24 cellular contexts compared by ENCODE assay signal in the genomic region with DNA sequence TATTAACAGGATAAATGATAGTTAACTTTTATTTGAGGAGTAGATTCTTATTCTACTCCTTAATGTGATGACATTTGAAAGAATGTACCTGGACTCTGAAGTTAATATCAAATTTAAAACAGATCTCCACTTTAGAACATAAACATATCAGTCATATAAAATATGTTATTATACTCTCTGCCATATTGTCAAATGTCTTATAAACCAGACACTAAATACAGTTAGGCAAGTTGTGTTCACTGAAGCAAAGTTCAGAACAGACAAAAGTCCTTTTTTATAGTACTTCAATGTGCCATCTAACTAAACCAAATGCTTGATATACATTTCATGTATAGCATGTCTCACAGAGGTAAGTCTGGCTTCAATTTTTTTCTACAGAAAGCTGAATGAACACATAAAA.
DNase-seq lines count a peak whose midpoint lies in the region; ATAC-seq lines count a peak whose summit lies in the region.
"Had no signal": no experiment of that assay in that cellular context is flagged by ENCODE, and none has a peak within 500 bp of the region (broad histone marks: within the 10 kb centered on the region; RNA-seq: fewer than 3 reads in every experiment).

No MANE protein-coding gene starts in this region.

- intact Hi-C loops in activated CD4-positive, alpha-beta T cell treated with anti-CD3 and anti-CD28 coated beads for 36 hours (cut with DNase I, micrococcal nuclease): no loop called here

- no peak for ATAC-seq in stimulated activated naive CD8-positive, alpha-beta T cell treated with anti-CD3 and anti-CD28 coated beads, Interleukin-15, amount 100 ng/mL, for 72 hours
- no peak for ATAC-seq in activated CD4-positive, alpha-beta T cell treated with anti-CD3 and anti-CD28 coated beads for 36 hours
- no peak for ATAC-seq in GM18909 (IDR thresholded peaks at IDR 0.05; ENCODE audit: poor library complexity, unreplicated experiment)
- ATAC-seq: A549, GM12878 had no signal

- H3K27me3 Mint-ChIP-seq in stimulated activated naive CD8-positive, alpha-beta T cell treated with anti-CD3 and anti-CD28 coated beads, Interleukin-15, Interleukin-2, amounts not matched to agents 100 ng/mL and 50 ng/mL, for 24 hours: no peaks in the 10 kb centered on the region
- no peaks in the 10 kb centered on the region for H3K27me3 Mint-ChIP-seq in stimulated activated naive CD8-positive, alpha-beta T cell treated with anti-CD3 and anti-CD28 coated beads, Interleukin-15, amount 100 ng/mL, for 72 hours
- H3K27me3 Mint-ChIP-seq in activated CD4-positive, alpha-beta T cell treated with anti-CD3 and anti-CD28 coated beads for 36 hours: no peaks in the 10 kb centered on the region
- H3K27me3 Mint-ChIP-seq: CD4-positive, alpha-beta memory T cell; CD4-positive, CD25-positive, alpha-beta regulatory T cell; CD8-positive, alpha-beta memory T cell had no signal

- H3K36me3 ChIP-seq in rectal smooth muscle tissue (ENCODE audit: control insufficient read depth, insufficient read depth, low read length) (no peaks in the 10 kb centered on the region), stomach smooth muscle (ENCODE audit: control insufficient read depth in 2 of 2, insufficient read depth in 2 of 2, low read length in 2 of 2) (peaks cover 0 to 5% of the 10 kb centered on the region in 2 donors)

- peaks cover 55% of the 10 kb centered on the region for H3K36me3 Mint-ChIP-seq in stimulated activated naive CD8-positive, alpha-beta T cell treated with anti-CD3 and anti-CD28 coated beads, Interleukin-15, Interleukin-2, amounts not matched to agents 100 ng/mL and 50 ng/mL, for 24 hours (ENCODE audit: low read depth)
- peaks cover 33% of the 10 kb centered on the region for H3K36me3 Mint-ChIP-seq in activated CD4-positive, alpha-beta T cell treated with anti-CD3 and anti-CD28 coated beads for 36 hours (ENCODE audit: low read depth)

- H3K27me3 ChIP-seq in rectal smooth muscle tissue (ENCODE audit: control insufficient read depth, insufficient read depth, low read length) (no peaks in the 10 kb centered on the region), stomach smooth muscle (ENCODE audit: control insufficient read depth in 1 of 2, insufficient read depth in 2 of 2, low read length in 2 of 2) (no peaks in the 10 kb centered on the region)
- H3K27me3 ChIP-seq: BE2C, BLaER1 had no signal

- H3K9me3 ChIP-seq in stomach smooth muscle (ENCODE audit: control insufficient read depth in 2 of 2, low read length in 2 of 2): no peaks in the 10 kb centered on the region
- H3K9me3 ChIP-seq: BE2C had no signal

- peaks cover 5% of the 10 kb centered on the region for H3K9me3 Mint-ChIP-seq in stimulated activated naive CD8-positive, alpha-beta T cell treated with anti-CD3 and anti-CD28 coated beads, Interleukin-15, Interleukin-2, amounts not matched to agents 100 ng/mL and 50 ng/mL, for 24 hours
- no peaks in the 10 kb centered on the region for H3K9me3 Mint-ChIP-seq in stimulated activated naive CD8-positive, alpha-beta T cell treated with anti-CD3 and anti-CD28 coated beads, Interleukin-15, amount 100 ng/mL, for 72 hours
- no peaks in the 10 kb centered on the region for H3K9me3 Mint-ChIP-seq in activated CD4-positive, alpha-beta T cell treated with anti-CD3 and anti-CD28 coated beads for 36 hours (ENCODE audit: low read depth)
- H3K9me3 Mint-ChIP-seq: CD14-positive monocyte had no signal

- POLR2A ChIA-PET in activated CD4-positive, alpha-beta T cell treated with anti-CD3 and anti-CD28 coated beads for 36 hours (lab: Charles Lee): no interaction called here

- H3K4me1 Mint-ChIP-seq in stimulated activated naive CD8-positive, alpha-beta T cell treated with anti-CD3 and anti-CD28 coated beads, Interleukin-15, Interleukin-2, amounts not matched to agents 100 ng/mL and 50 ng/mL, for 24 hours (ENCODE audit: low read depth): no peaks in the 10 kb centered on the region
- no peaks in the 10 kb centered on the region for H3K4me1 Mint-ChIP-seq in stimulated activated naive CD8-positive, alpha-beta T cell treated with anti-CD3 and anti-CD28 coated beads, Interleukin-15, amount 100 ng/mL, for 72 hours
- H3K4me1 Mint-ChIP-seq in activated CD4-positive, alpha-beta T cell treated with anti-CD3 and anti-CD28 coated beads for 36 hours: no peaks in the 10 kb centered on the region
- H3K4me1 Mint-ChIP-seq: CD14-positive monocyte had no signal

- no peak overlapping the region for H3K4me3 ChIP-seq in rectal smooth muscle tissue (ENCODE audit: low read length)
- H3K4me3 ChIP-seq in stomach smooth muscle (ENCODE audit: low read length in 2 of 2): no peak overlapping the region
- H3K4me3 ChIP-seq: A549, BLaER1, GM12878 had no signal

- H3K9ac ChIP-seq in rectal smooth muscle tissue (ENCODE audit: low read length) (no peak overlapping the region), stomach smooth muscle (ENCODE audit: low read length in 2 of 2) (no peak overlapping the region)
- H3K9ac ChIP-seq: BLaER1 had no signal

- peak overlapping the region; percentile 21 for H3K27ac Mint-ChIP-seq in stimulated activated naive CD8-positive, alpha-beta T cell treated with anti-CD3 and anti-CD28 coated beads, Interleukin-15, Interleukin-2, amounts not matched to agents 100 ng/mL and 50 ng/mL, for 24 hours
- H3K27ac Mint-ChIP-seq in stimulated activated naive CD8-positive, alpha-beta T cell treated with anti-CD3 and anti-CD28 coated beads, Interleukin-15, amount 100 ng/mL, for 72 hours: no peak overlapping the region
- no peak overlapping the region for H3K27ac Mint-ChIP-seq in activated CD4-positive, alpha-beta T cell treated with anti-CD3 and anti-CD28 coated beads for 36 hours
- H3K27ac Mint-ChIP-seq: CD14-positive monocyte; CD4-positive, CD25-positive, alpha-beta regulatory T cell had no signal

- DNase-seq in stimulated activated naive CD8-positive, alpha-beta T cell treated with anti-CD3 and anti-CD28 coated beads, Interleukin-15, amount 100 ng/mL, for 72 hours: no peak
- DNase-seq in activated CD4-positive, alpha-beta T cell treated with anti-CD3 and anti-CD28 coated beads for 36 hours: no peak
- DNase-seq: BE2C; C1 segment of cervical spinal cord; CD4-positive, alpha-beta memory T cell; CD4-positive, CD25-positive, alpha-beta regulatory T cell; CD8-positive, alpha-beta memory T cell; COR-L47; DMS 273 treated with DMSO at 0.1 percent for 48 hours; DMS153; DMS53; DMS79; DND-41; EL; GDM1 had no signal

- CTCF ChIA-PET in activated CD4-positive, alpha-beta T cell treated with anti-CD3 and anti-CD28 coated beads for 36 hours (lab: Charles Lee): no interaction called here

- H3K4me1 ChIP-seq in rectal smooth muscle tissue (ENCODE audit: control insufficient read depth, insufficient read depth, low read length) (peaks cover 18% of the 10 kb centered on the region), stomach smooth muscle (ENCODE audit: control insufficient read depth, insufficient read depth, low read length) (peaks cover 29% of the 10 kb centered on the region)
- H3K4me1 ChIP-seq: BE2C, BLaER1 had no signal

- H3K27ac ChIP-seq in rectal smooth muscle tissue (ENCODE audit: low read depth, low read length) (peak overlapping the region; percentile 30), stomach smooth muscle (ENCODE audit: low read length) (peak overlapping the region; percentile 18)
- H3K27ac ChIP-seq: 22Rv1, A549, BLaER1 had no signal

- no peak overlapping the region for H3K4me3 Mint-ChIP-seq in stimulated activated naive CD8-positive, alpha-beta T cell treated with anti-CD3 and anti-CD28 coated beads, Interleukin-15, Interleukin-2, amounts not matched to agents 100 ng/mL and 50 ng/mL, for 24 hours
- no peak overlapping the region for H3K4me3 Mint-ChIP-seq in stimulated activated naive CD8-positive, alpha-beta T cell treated with anti-CD3 and anti-CD28 coated beads, Interleukin-15, amount 100 ng/mL, for 72 hours
- H3K4me3 Mint-ChIP-seq in activated CD4-positive, alpha-beta T cell treated with anti-CD3 and anti-CD28 coated beads for 36 hours: no peak overlapping the region
- H3K4me3 Mint-ChIP-seq: CD14-positive monocyte; CD4-positive, alpha-beta memory T cell; CD4-positive, CD25-positive, alpha-beta regulatory T cell; CD8-positive, alpha-beta memory T cell had no signal
